Comparison of ENCODE assay signal across 8 cellular contexts in genomic region chr5:139637438-139638089, GRCh38. TPM values are rescaled to one million over a fixed set of nuclear protein-coding genes. Genes with fewer than 3 reads are reported as not detected.
DNase-seq lines count a peak whose midpoint lies in the region; ATAC-seq and TF ChIP-seq lines count a peak whose summit lies in the region.

No MANE protein-coding gene starts in this region.

- H3K27me3 ChIP-seq in upper lobe of right lung, result no peaks in the 10 kb centered on the region

- no peaks in the 10 kb centered on the region for H3K9me3 Mint-ChIP-seq in naive B cell

- DNase-seq in activated effector memory CD4-positive, alpha-beta T cell treated with anti-CD3 and anti-CD28 coated beads, Interleukin-2, amount 50 U/mL, for 16 hours, result peak; percentile 78
- no peak for DNase-seq in activated effector memory CD4-positive, alpha-beta T cell treated with Interleukin-2 at 50 U/mL for 16 hours
- DNase-seq in NCI-H69 (lab: John Stamatoyannopoulos, UW) (peak; percentile 93), fibroblast of the aortic adventitia (ENCODE audit: low read depth) (peak; percentile 82), naive B cell (peak; percentile 81), upper lobe of right lung (peak; percentile 92)
- peak; percentile 49 for DNase-seq in activated gamma-delta T cell treated with anti-CD3 and anti-CD28 coated beads, Interleukin-2, amount 50 U/mL, for 16 hours (ENCODE audit: low read depth)

- H3K27me3 Mint-ChIP-seq in naive B cell, result no peaks in the 10 kb centered on the region

- H3K27ac ChIP-seq in upper lobe of right lung, result peak overlapping the region; percentile 81

- no peaks in the 10 kb centered on the region for H3K36me3 Mint-ChIP-seq in naive B cell

- peak overlapping the region; percentile 97 to 100 (median 98) for H3K27ac Mint-ChIP-seq in naive B cell

- no peaks in the 10 kb centered on the region for H3K9me3 ChIP-seq in upper lobe of right lung

- H3K4me3 ChIP-seq in fibroblast of the aortic adventitia (ENCODE audit: low read depth, low read length) (peak overlapping the region; percentile 61), upper lobe of right lung (peak overlapping the region; percentile 53)

- TF ChIP-seq CTCF in fibroblast of the aortic adventitia (IDR thresholded peaks at IDR 0.05; ENCODE audit: insufficient read depth, low read length) (peak; percentile 13), upper lobe of right lung (IDR thresholded peaks at IDR 0.05) (peak; percentile 34)

- peaks cover 68 to 94% (median 79%) of the 10 kb centered on the region in 3 donors for H3K4me1 Mint-ChIP-seq in naive B cell

- peak overlapping the region; percentile 83 to 95 (median 88) for H3K4me3 Mint-ChIP-seq in naive B cell

- H3K36me3 ChIP-seq in upper lobe of right lung, result peaks cover 1% of the 10 kb centered on the region

- H3K4me1 ChIP-seq in upper lobe of right lung, result peaks cover 31% of the 10 kb centered on the region

- ATAC-seq in HG03175 (IDR thresholded peaks at IDR 0.05; ENCODE audit: unreplicated experiment) (peak; percentile 20), naive B cell (ENCODE audit: low read depth in 2 of 2) (peak; percentile 27 to 29), upper lobe of right lung (peak; percentile 77)

- intact Hi-C loops in upper lobe of right lung (cut with DNase I), result loop anchor here (10.0 kb wide), 1 partner anchor 57 kb away; no protein-coding TSS in a partner anchor

RNA-seq across cellular contexts. Expression of gene CXXC5, which starts 10.6 kb away (rescaled TPM):
- total RNA-seq in fibroblast of the aortic adventitia (ENCODE audit: low replicate concordance) (26.1 and 75.9 TPM in 2 replicates), upper lobe of right lung (30.6 TPM)
- 100 to 1,000 TPM; 351 to 547 (median 399) TPM for polyA plus RNA-seq in naive B cell (ENCODE audit: low read depth in 6 of 6)

Comparison
In these comparisons a context has a peak if more than half of its experiments do, and no peak if none do; other contexts are left out.
1. ATAC-seq: peak in every context shown above with its lines; median percentile 77 in upper lobe of right lung; 28 in naive B cell; 20 in HG03175.